In the genomic region with DNA sequence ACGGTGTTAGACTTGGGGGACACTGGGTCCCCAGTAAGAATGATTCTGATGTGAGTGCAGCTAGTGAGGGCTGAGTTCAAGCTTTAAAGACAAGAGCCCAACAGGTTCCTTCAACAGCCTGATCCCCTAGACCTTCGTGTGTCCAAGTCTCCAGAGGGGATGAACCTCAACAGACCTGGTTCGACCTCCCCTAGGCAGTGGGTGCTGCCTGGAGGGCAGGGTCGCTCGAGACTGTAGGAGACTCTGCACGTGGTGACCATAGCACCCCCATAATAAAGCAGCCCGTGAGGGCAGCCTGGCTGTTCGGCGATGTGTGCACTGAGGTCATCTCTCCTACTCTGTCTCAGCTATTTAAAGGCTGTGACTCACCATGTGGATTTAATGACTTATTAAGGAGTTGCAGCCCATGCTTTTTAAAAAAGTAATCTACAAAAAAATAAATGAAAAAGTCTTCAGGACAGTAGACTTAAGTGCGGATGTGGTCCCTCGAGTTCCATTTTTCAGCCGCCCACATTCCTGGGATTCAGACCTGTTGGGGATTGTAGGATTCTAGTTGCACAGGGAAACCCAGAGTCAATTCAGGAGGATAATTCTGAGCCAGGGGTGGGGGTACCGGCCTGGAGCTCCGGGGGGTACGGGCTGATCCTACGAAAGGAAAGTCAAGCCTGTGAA, we compare ENCODE assay signal across 9 cellular contexts. TPM values are rescaled to one million over a fixed set of nuclear protein-coding genes. Genes with fewer than 3 reads are reported as not detected.
DNase-seq lines count a peak whose midpoint lies in the region; ATAC-seq and TF ChIP-seq lines count a peak whose summit lies in the region.
"Had no signal": no experiment of that assay in that cellular context is flagged by ENCODE, and none has a peak within 500 bp of the region (broad histone marks: within the 10 kb centered on the region; RNA-seq: fewer than 3 reads in every experiment).

No MANE protein-coding gene starts in this region.

- peak overlapping the region; percentile 97 for H2BK120ac ChIP-seq in IMR-90 (ENCODE audit: low read depth, low read length)

- DNase-seq in AG20443 (ENCODE audit: low spot score): peak; percentile 81
- DNase-seq in IMR-90: peak; percentile 92
- DNase-seq in cardiac fibroblast (ENCODE audit: low read depth in 2 of 2): peak; percentile 52 to 84
- peak; percentile 84 for DNase-seq in myocyte (ENCODE audit: low read depth)
- DNase-seq in osteocyte (ENCODE audit: extremely low spot score, unreplicated experiment): no peak
- no peak for DNase-seq in activated CD4-positive, alpha-beta T cell treated with anti-CD3 and anti-CD28 coated beads for 48 hours
- DNase-seq in lower leg skin (ENCODE audit: low spot score in 2 of 2): no peak
- no peak for DNase-seq in NCI-H2029 (lab: John Stamatoyannopoulos, UW)
- DNase-seq: T-helper 1 cell had no signal

- peaks cover 9% of the 10 kb centered on the region for H3K4me1 Mint-ChIP-seq in osteocyte (ENCODE audit: unreplicated experiment)

- H3K9me3 Mint-ChIP-seq in osteocyte (ENCODE audit: unreplicated experiment): no peaks in the 10 kb centered on the region

- peaks cover 0 to 9% of the 10 kb centered on the region in 2 experiments; a peak in 3 of 4 replicates for H3K79me1 ChIP-seq in IMR-90 (ENCODE audit: low read depth in 1 of 2, low read length in 2 of 2)

- no peak overlapping the region for H4K5ac ChIP-seq in IMR-90 (ENCODE audit: low read depth, low read length)

- no peak overlapping the region for H3K27ac Mint-ChIP-seq in osteocyte (ENCODE audit: unreplicated experiment)

- H3K4ac ChIP-seq in IMR-90 (ENCODE audit: low read depth, low read length): peak overlapping the region; percentile 97

- no peak overlapping the region for H3K9ac ChIP-seq in IMR-90 (ENCODE audit: low read depth, low read length)

- peak overlapping the region; percentile 90 for H2AFZ ChIP-seq in IMR-90 (replicated peaks; ENCODE audit: low read length, poor library complexity)

- H3K4me3 Mint-ChIP-seq in osteocyte (ENCODE audit: unreplicated experiment): no peak overlapping the region

- CTCF ChIA-PET in IMR-90 (lab: Yijun Ruan, JAX): no interaction called here

- H3K9me3 ChIP-seq in IMR-90 (ENCODE audit: control insufficient read depth, insufficient read depth, low read length): no peaks in the 10 kb centered on the region

- H4K91ac ChIP-seq in IMR-90 (ENCODE audit: insufficient read depth, low read depth, low read length): peak overlapping the region; percentile 72

- no peaks in the 10 kb centered on the region for H3K36me3 ChIP-seq in IMR-90 (ENCODE audit: control insufficient read depth, insufficient read depth, low read length)

- peak overlapping the region; percentile 98 for H2AK9ac ChIP-seq in IMR-90 (replicated peaks; ENCODE audit: low read depth, low read length, poor library complexity)

- in situ Hi-C loops in IMR-90 (cut with MboI; ENCODE audit: low sequenced_read_pairs): no loop called here

- H3K9me1 ChIP-seq in IMR-90 (ENCODE audit: insufficient read depth, low read length): peaks cover 13% of the 10 kb centered on the region

- no peak overlapping the region for H3K4me3 ChIP-seq in IMR-90 (ENCODE audit: insufficient read depth, low read depth, low read length)
- no peak overlapping the region for H3K4me3 ChIP-seq in cardiac fibroblast (replicated peaks in 1 of 2; ENCODE audit: low read depth in 2 of 2, low read length in 2 of 2)
- no peak overlapping the region for H3K4me3 ChIP-seq in lower leg skin (ENCODE audit: low read depth, poor library complexity, severe bottlenecking)

- POLR2A ChIA-PET in IMR-90 (lab: Charles Lee; ENCODE audit: unreplicated experiment): interaction anchor here (0.6 kb wide), 1 partner anchor 217 kb away, joined by 4 read pairs; no protein-coding TSS in a partner anchor

- TF ChIP-seq CTCF in IMR-90 (conservative IDR thresholded peaks at IDR 0.05; ENCODE audit: low read depth, low read length) (no peak), cardiac fibroblast (IDR thresholded peaks at IDR 0.05; ENCODE audit: low read depth, low read length) (no peak), osteocyte (IDR thresholded peaks at IDR 0.05) (no peak), lower leg skin (IDR thresholded peaks at IDR 0.05) (no peak)

- peak; percentile 38 for ATAC-seq in IMR-90 (ENCODE audit: low read depth)

- no peaks in the 10 kb centered on the region for H3K27me3 Mint-ChIP-seq in osteocyte (ENCODE audit: unreplicated experiment)

- H2AK5ac ChIP-seq in IMR-90 (ENCODE audit: low read depth, low read length): peak overlapping the region; percentile 99

- peak overlapping the region; percentile 97 for H2BK20ac ChIP-seq in IMR-90 (ENCODE audit: low read depth, low read length)

- WGBS in IMR-90 (ENCODE audit: extremely low coverage in 2 of 2, insufficient read length in 1 of 2), 2 experiments: 65% methylated on average over 5 of the region's 16 CpGs; no CpG with 5 or more reads in 1 of the 2 experiments
- WGBS in lower leg skin, 2 donors: 53 to 57% methylated on average over 16 of the region's 16 CpGs

- peak overlapping the region; percentile 86 for H3K23ac ChIP-seq in IMR-90 (ENCODE audit: low read depth, low read length)

- peak overlapping the region; percentile 99 for H3K14ac ChIP-seq in IMR-90 (replicated peaks; ENCODE audit: low read depth, low read length)

- intact Hi-C loops in IMR-90 (cut with micrococcal nuclease) (no loop called here), lower leg skin (cut with DNase I; ENCODE audit: low total_unique reads) (no loop called here)

- H4K20me1 ChIP-seq in IMR-90 (ENCODE audit: insufficient read depth, low read length): 0 out of 2 replicates have a peak, but pooled peaks cover 3% of the 10 kb centered on the region

- no peaks in the 10 kb centered on the region for H3K27me3 ChIP-seq in IMR-90 (ENCODE audit: control insufficient read depth, insufficient read depth, low read length)

- H2BK15ac ChIP-seq in IMR-90 (ENCODE audit: low read depth, low read length): peak overlapping the region; percentile 99; the same call in 2 of the 3 replicates

- peaks cover 18% of the 10 kb centered on the region for H3K4me1 ChIP-seq in IMR-90 (ENCODE audit: control insufficient read depth, insufficient read depth, low read length)

- dilution Hi-C loops in IMR-90 (cut with HindIII; ENCODE audit: low sequenced_read_pairs, unreplicated experiment): no loop called here

- H3K27ac ChIP-seq in IMR-90 (ENCODE audit: insufficient read depth, low read length): peak overlapping the region; percentile 35; the same call in 1 of the 2 replicates

- peak overlapping the region; percentile 30 to 82; a peak in 1 of 4 replicates for H4K8ac ChIP-seq in IMR-90 (ENCODE audit: low read depth in 2 of 2, low read length in 2 of 2)

- BruUV-seq in IMR-90 (replicated peaks; lab: Mats Ljungman, UMichigan): no TSS peak

- TF ChIP-seq RAD21 in IMR-90 (IDR thresholded peaks at IDR 0.05; ENCODE audit: low read length): no peak

- TF ChIP-seq POLR2A in IMR-90 (IDR thresholded peaks at IDR 0.05; ENCODE audit: low read depth, low read length) (no peak), lower leg skin (IDR thresholded peaks at IDR 0.05) (no peak)

- H3K18ac ChIP-seq in IMR-90 (ENCODE audit: low read depth, low read length): peak overlapping the region; percentile 30; the same call in 1 of the 2 replicates

- H3K56ac ChIP-seq in IMR-90 (ENCODE audit: extremely low read depth, insufficient read depth, low read length): peak overlapping the region; percentile 31

- H3K4me2 ChIP-seq in IMR-90 (ENCODE audit: low read depth, low read length): peak overlapping the region; percentile 24

- H3K36me3 Mint-ChIP-seq in osteocyte (ENCODE audit: unreplicated experiment): no peaks in the 10 kb centered on the region

- peak overlapping the region; percentile 84 for H2BK5ac ChIP-seq in IMR-90 (ENCODE audit: low read depth, low read length, poor library complexity, severe bottlenecking)

TF ChIP-seq in IMR-90, 13 proteins besides CTCF, POLR2A, EP300 and RAD21:
- TF ChIP-seq MXI1 (IDR thresholded peaks at IDR 0.05; ENCODE audit: borderline replicate concordance, low read depth, low read length) (peak; percentile 46; the same call in 1 of the 2 replicates), NFE2L2 (IDR thresholded peaks at IDR 0.05; ENCODE audit: low read depth, low read length) (no peak), BHLHE40 (IDR thresholded peaks at IDR 0.05; ENCODE audit: low read depth, low read length) (peak; percentile 92), FOS (IDR thresholded peaks at IDR 0.05; ENCODE audit: low read depth, low read length) (peak; percentile 76), RFX5 (IDR thresholded peaks at IDR 0.05; ENCODE audit: low read depth, low read length) (no peak), CEBPB (IDR thresholded peaks at IDR 0.05; ENCODE audit: low read depth, low read length) (peak; percentile 0; the same call in 1 of the 2 replicates)
- TF ChIP-seq, protein P1, sequence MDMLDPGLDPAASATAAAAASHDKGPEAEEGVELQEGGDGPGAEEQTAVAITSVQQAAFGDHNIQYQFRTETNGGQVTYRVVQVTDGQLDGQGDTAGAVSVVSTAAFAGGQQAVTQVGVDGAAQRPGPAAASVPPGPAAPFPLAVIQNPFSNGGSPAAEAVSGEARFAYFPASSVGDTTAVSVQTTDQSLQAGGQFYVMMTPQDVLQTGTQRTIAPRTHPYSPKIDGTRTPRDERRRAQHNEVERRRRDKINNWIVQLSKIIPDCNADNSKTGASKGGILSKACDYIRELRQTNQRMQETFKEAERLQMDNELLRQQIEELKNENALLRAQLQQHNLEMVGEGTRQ (IDR thresholded peaks at IDR 0.05; ENCODE audit: low read depth, low read length): peak; percentile 70

RNA-seq across cellular contexts. Expression of a gene that starts 23.4 kb away (rescaled TPM):
- total RNA-seq in IMR-90 (2012; rRNA removed) (17.9 and 21.4 TPM in 2 replicates), myocyte (27.6 and 35.3 TPM in 2 replicates), osteocyte (214 and 217 TPM in 2 replicates), lower leg skin (100 to 1,000 TPM; 208 to 343 (median 296) TPM)
- 48.2 and 60.2 TPM in 2 replicates for polyA plus RNA-seq in IMR-90 (2012; rRNA removed)
- polyA plus RNA-seq in IMR-90 (2012; cell fraction: cytosol; rRNA removed): 73.7 and 167 TPM in 2 replicates
- polyA plus RNA-seq in IMR-90 (2012; cell fraction: nucleus; rRNA removed; ENCODE audit: low replicate concordance): 50.0 and 129 TPM in 2 replicates
- polyA plus RNA-seq in myocyte (2012): 114 TPM

Comparison
In these comparisons a context has a peak if more than half of its experiments do, and no peak if none do; other contexts are left out.
1. DNase-seq: peak in AG20443 (single experiment), IMR-90 (single experiment), cardiac fibroblast (2 of 2) and myocyte (single experiment); none in osteocyte (single experiment), activated CD4-positive, alpha-beta T cell treated with anti-CD3 and anti-CD28 coated beads for 48 hours (single experiment), lower leg skin (0 of 2) and NCI-H2029 (single experiment).